ENCODE assay signal across 7 cellular contexts in the genomic region with DNA sequence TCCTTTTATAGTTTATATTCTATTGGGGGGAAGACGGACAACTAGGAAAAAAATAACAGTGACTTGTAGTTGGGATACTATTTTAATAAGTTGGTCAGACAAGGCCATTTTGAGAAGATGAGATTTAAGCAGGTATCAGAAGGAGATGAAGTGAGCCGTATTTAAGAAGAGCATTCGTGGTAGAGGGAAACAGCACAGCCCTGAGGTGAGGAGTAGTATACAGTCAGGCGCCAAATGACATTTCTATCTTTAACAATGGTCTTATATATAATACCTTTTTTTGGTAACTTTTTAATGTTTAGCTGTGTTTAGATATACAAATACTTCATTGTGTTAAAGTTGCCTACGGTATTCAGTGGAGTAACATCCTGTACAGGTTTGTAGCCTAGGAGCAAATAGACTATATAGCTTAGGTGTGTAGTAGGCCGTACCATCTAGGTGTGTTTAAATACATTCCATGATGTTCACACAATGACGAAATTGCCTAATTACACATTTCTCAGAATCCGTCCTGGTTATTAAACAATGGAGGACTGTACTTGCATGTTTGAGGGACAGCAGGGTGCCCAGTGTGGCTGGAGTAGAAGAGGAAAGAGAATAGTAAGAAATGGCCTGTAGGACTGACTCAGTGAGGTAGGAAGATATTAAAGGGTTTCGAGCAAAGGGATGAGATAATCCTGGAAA. TPM values are rescaled to one million over a fixed set of nuclear protein-coding genes. Genes with fewer than 3 reads are reported as not detected.
DNase-seq lines count a peak whose midpoint lies in the region; ATAC-seq, FAIRE-seq and TF ChIP-seq lines count a peak whose summit lies in the region.

No MANE protein-coding gene starts in this region.

- no peak overlapping the region for H3K27ac Mint-ChIP-seq in neural progenitor cell

- H3K27ac ChIP-seq in cingulate gyrus (ENCODE audit: low read depth, low read length) (peak overlapping the region; percentile 89), neural progenitor cell (no peak overlapping the region)

- H3K36me3 ChIP-seq in neural progenitor cell: no peaks in the 10 kb centered on the region

- ATAC-seq in GM21717 (IDR thresholded peaks at IDR 0.05; ENCODE audit: unreplicated experiment) (no peak), GM21367 (IDR thresholded peaks at IDR 0.05; ENCODE audit: unreplicated experiment) (no peak)

- H2AFZ ChIP-seq in neural progenitor cell (replicated peaks): no peak overlapping the region

- H3K79me2 ChIP-seq in neural progenitor cell (ENCODE audit: low read depth): peaks cover 62% of the 10 kb centered on the region

- peak overlapping the region; percentile 91 for H3K9ac ChIP-seq in neural progenitor cell

- TF ChIP-seq CTCF in neural progenitor cell (IDR thresholded peaks at IDR 0.05): no peak

- H3F3A ChIP-seq in neural progenitor cell (ENCODE audit: low read depth): peaks cover 21% of the 10 kb centered on the region

- peaks cover 19% of the 10 kb centered on the region for H3K36me3 Mint-ChIP-seq in neural progenitor cell

- peaks cover 6% of the 10 kb centered on the region for H3K27me3 Mint-ChIP-seq in neural progenitor cell (ENCODE audit: insufficient read depth, low read depth)

- H4K20me1 ChIP-seq in neural progenitor cell (ENCODE audit: low read depth): peaks cover 59% of the 10 kb centered on the region

- peak; percentile 36 for FAIRE-seq in GM12892 (lab: Jason Lieb, UNC)

- DNase-seq in GM12892 (ENCODE audit: insufficient read length): no peak
- peak; percentile 59 for DNase-seq in NCI-H748 (lab: John Stamatoyannopoulos, UW; ENCODE audit: unreplicated experiment)
- peak; percentile 16 for DNase-seq in neural progenitor cell (ENCODE audit: low spot score)
- DNase-seq in glomerular visceral epithelial cell (ENCODE audit: extremely low spot score): no peak

- H3K9me3 Mint-ChIP-seq in neural progenitor cell: peaks cover 10% of the 10 kb centered on the region

- no peak for TF ChIP-seq POLR2A in GM12892 (IDR thresholded peaks at IDR 0.05; ENCODE audit: low read depth, low read length)

- H3K9me3 ChIP-seq in neural progenitor cell (ENCODE audit: low read depth): no peaks in the 10 kb centered on the region

- H3K4me2 ChIP-seq in neural progenitor cell: peak overlapping the region; percentile 83

- no peaks in the 10 kb centered on the region for H3K27me3 ChIP-seq in neural progenitor cell

- H3K4me3 ChIP-seq in neural progenitor cell: peak overlapping the region; percentile 85

- peaks cover 17% of the 10 kb centered on the region for H3K4me1 Mint-ChIP-seq in neural progenitor cell

- peak overlapping the region; percentile 93 for H3K4me3 Mint-ChIP-seq in neural progenitor cell

- H3K4me1 ChIP-seq in neural progenitor cell: peaks cover 13% of the 10 kb centered on the region

RNA-seq across cellular contexts. Expression of a gene that starts 1.6 kb away (rescaled TPM):
- 62.4 TPM for polyA plus RNA-seq in GM12892 (2012; ENCODE audit: missing spikeins)
- 127 and 190 TPM in 2 replicates for total RNA-seq in neural progenitor cell (ENCODE audit: low replicate concordance)

RNA-seq across cellular contexts. Expression of a gene that starts 11.4 kb away (rescaled TPM):
- polyA plus RNA-seq in GM12892 (2012; ENCODE audit: missing spikeins): 85.7 TPM
- total RNA-seq in neural progenitor cell (ENCODE audit: low replicate concordance): 58.4 and 108 TPM in 2 replicates

RNA-seq across cellular contexts. Expression of a gene that starts 20.3 kb away (rescaled TPM):
- polyA plus RNA-seq in GM12892 (2012; ENCODE audit: missing spikeins): 24.6 TPM
- 48.5 and 48.6 TPM in 2 replicates for total RNA-seq in neural progenitor cell (ENCODE audit: low replicate concordance)

RNA-seq across cellular contexts. Expression of a gene that starts 51.5 kb away (rescaled TPM):
- polyA plus RNA-seq in GM12892 (2012; ENCODE audit: missing spikeins): 0.11 TPM
- total RNA-seq in neural progenitor cell (ENCODE audit: low replicate concordance): 4.4 and 5.7 TPM in 2 replicates

Comparison
In these comparisons a context has a peak if more than half of its experiments do, and no peak if none do; other contexts are left out.
1. DNase-seq: peak in NCI-H748 (single experiment) and neural progenitor cell (single experiment); none in GM12892 (single experiment) and glomerular visceral epithelial cell (single experiment).